ENCODE assay signal across 1 cellular context in the genomic region with DNA sequence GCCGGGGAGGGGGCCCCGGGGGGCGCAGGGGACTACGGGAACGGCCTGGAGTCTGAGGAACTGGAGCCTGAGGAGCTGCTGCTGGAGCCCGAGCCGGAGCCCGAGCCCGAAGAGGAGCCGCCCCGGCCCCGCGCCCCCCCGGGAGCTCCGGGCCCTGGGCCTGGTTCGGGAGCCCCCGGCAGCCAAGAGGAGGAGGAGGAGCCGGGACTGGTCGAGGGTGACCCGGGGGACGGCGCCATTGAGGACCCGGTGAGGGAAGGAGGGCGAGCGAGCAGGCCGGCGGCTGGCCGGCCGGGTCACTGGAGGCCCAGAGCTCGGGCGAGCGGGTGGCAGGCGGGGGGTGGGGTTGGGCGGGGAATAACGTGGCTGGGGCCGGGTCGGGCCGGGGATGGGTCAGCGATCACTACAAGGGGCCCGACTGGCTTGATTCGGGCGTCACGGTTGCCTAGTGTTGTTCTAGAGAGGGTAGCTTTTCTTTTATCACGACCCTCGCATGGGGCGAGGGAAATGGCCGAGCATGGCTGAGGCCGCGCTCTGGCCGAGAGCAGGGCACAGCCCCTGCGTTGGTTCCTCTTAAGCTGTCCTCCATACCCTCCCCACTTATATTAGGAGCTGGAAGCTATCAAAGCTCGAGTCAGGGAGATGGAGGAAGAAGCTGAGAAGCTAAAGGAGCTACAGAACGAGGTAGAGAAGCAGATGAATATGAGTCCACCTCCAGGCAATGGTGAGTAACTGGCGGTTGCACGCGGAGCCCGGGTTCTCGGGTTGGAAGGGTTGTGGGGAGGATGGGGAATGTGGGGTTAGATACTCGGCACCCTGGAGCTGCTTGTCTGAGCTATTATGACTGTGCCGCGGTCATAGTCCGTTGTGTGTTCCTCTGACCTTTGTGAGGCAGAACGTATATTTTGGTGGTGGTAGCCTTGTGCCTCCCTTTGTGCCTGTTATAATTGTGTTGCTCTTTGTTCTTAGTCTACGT.
TF ChIP-seq lines count a peak whose summit lies in the region.

No MANE protein-coding gene starts in this region.

TF ChIP-seq in HepG2, 621 proteins besides CTCF, POLR2A, EP300 and RAD21 (continued from another document and continues in another):
- TF ChIP-seq ZGPAT (CRISPR knock-in tag; IDR thresholded peaks at IDR 0.05) (no peak; the same call in 1 of the 2 replicates), CHD2 (IDR thresholded peaks at IDR 0.05; ENCODE audit: low read depth, low read length) (no peak), ZHX2 (IDR thresholded peaks at IDR 0.05; ENCODE audit: low read depth) (no peak), ZHX2 (CRISPR knock-in tag; IDR thresholded peaks at IDR 0.05; ENCODE audit: borderline replicate concordance) (peak; percentile 38; the same call in 1 of the 2 replicates), ERF (CRISPR knock-in tag; IDR thresholded peaks at IDR 0.05) (peak; percentile 65), TSC22D2 (CRISPR knock-in tag; IDR thresholded peaks at IDR 0.05; ENCODE audit: borderline replicate concordance) (peak; percentile 22; the same call in 1 of the 2 replicates), NONO (IDR thresholded peaks at IDR 0.05) (no peak), NONO (CRISPR knock-in tag; conservative IDR thresholded peaks at IDR 0.05) (no peak; the same call in none of the 2 replicates), BRF2 (CRISPR knock-in tag; IDR thresholded peaks at IDR 0.05) (no peak), MYNN (CRISPR knock-in tag; IDR thresholded peaks at IDR 0.05; ENCODE audit: low read depth) (no peak), KDM6A (CRISPR knock-in tag; IDR thresholded peaks at IDR 0.05; ENCODE audit: low read depth) (no peak), ONECUT2 (CRISPR knock-in tag; IDR thresholded peaks at IDR 0.05) (0 out of 2 replicates have a peak, but pooled peaks have one; percentile 1), ZSCAN9 (CRISPR knock-in tag; IDR thresholded peaks at IDR 0.05; ENCODE audit: borderline replicate concordance) (peak; percentile 31; the same call in 1 of the 2 replicates), ZBTB21 (CRISPR knock-in tag; IDR thresholded peaks at IDR 0.05) (no peak), ZSCAN20 (CRISPR knock-in tag; IDR thresholded peaks at IDR 0.05; ENCODE audit: borderline replicate concordance) (peak; percentile 96; the same call in 1 of the 2 replicates), ZNF432 (CRISPR knock-in tag; IDR thresholded peaks at IDR 0.05; ENCODE audit: borderline replicate concordance) (no peak), ZNF232 (CRISPR knock-in tag; IDR thresholded peaks at IDR 0.05; ENCODE audit: borderline replicate concordance) (peak; percentile 92), ARNT2 (CRISPR knock-in tag; IDR thresholded peaks at IDR 0.05; ENCODE audit: low read depth) (no peak), ZNF746 (CRISPR knock-in tag; IDR thresholded peaks at IDR 0.05) (0 out of 2 replicates have a peak, but pooled peaks have one; percentile 8), HNF4A (CRISPR knock-in tag; IDR thresholded peaks at IDR 0.05) (peak; percentile 80), ZNF331 (CRISPR knock-in tag; IDR thresholded peaks at IDR 0.05) (no peak), PLRG1 (conservative IDR thresholded peaks at IDR 0.05) (no peak), ZNF879 (CRISPR knock-in tag; IDR thresholded peaks at IDR 0.05) (no peak), TCF7L2 (IDR thresholded peaks at IDR 0.05; ENCODE audit: low read depth, low read length) (no peak), ZFP36L1 (CRISPR knock-in tag; IDR thresholded peaks at IDR 0.05) (no peak; the same call in 1 of the 2 replicates), ZNF180 (CRISPR knock-in tag; IDR thresholded peaks at IDR 0.05; ENCODE audit: borderline replicate concordance, low read depth) (no peak), ZNF292 (CRISPR knock-in tag; IDR thresholded peaks at IDR 0.05; ENCODE audit: borderline replicate concordance, low read depth) (no peak), ZNF674 (CRISPR knock-in tag; IDR thresholded peaks at IDR 0.05; ENCODE audit: low read depth) (no peak), ZNF619 (CRISPR knock-in tag; IDR thresholded peaks at IDR 0.05) (peak; percentile 94), TBX3 (IDR thresholded peaks at IDR 0.05; ENCODE audit: borderline replicate concordance) (no peak), MED8 (CRISPR knock-in tag; IDR thresholded peaks at IDR 0.05; ENCODE audit: insufficient replicate concordance) (no peak), HINFP (CRISPR knock-in tag; IDR thresholded peaks at IDR 0.05; ENCODE audit: low read depth) (no peak), BHLHE40 (IDR thresholded peaks at IDR 0.05; ENCODE audit: low read length) (no peak), PAWR (CRISPR knock-in tag; IDR thresholded peaks at IDR 0.05; ENCODE audit: borderline replicate concordance) (no peak), HNRNPUL1 (IDR thresholded peaks at IDR 0.05; ENCODE audit: low read depth, low read length) (no peak), ZNF484 (CRISPR knock-in tag; IDR thresholded peaks at IDR 0.05; ENCODE audit: borderline replicate concordance, low read depth) (no peak), NFE2L2 (IDR thresholded peaks at IDR 0.05; ENCODE audit: low read length) (no peak), HDAC6 (IDR thresholded peaks at IDR 0.05; ENCODE audit: low read depth, low read length) (no peak), ZNF598 (CRISPR knock-in tag; IDR thresholded peaks at IDR 0.05; ENCODE audit: borderline replicate concordance) (peak; percentile 39; the same call in 1 of the 2 replicates), KLF9 (CRISPR knock-in tag; IDR thresholded peaks at IDR 0.05; ENCODE audit: low read depth) (no peak)
- TF ChIP-seq, protein P1, sequence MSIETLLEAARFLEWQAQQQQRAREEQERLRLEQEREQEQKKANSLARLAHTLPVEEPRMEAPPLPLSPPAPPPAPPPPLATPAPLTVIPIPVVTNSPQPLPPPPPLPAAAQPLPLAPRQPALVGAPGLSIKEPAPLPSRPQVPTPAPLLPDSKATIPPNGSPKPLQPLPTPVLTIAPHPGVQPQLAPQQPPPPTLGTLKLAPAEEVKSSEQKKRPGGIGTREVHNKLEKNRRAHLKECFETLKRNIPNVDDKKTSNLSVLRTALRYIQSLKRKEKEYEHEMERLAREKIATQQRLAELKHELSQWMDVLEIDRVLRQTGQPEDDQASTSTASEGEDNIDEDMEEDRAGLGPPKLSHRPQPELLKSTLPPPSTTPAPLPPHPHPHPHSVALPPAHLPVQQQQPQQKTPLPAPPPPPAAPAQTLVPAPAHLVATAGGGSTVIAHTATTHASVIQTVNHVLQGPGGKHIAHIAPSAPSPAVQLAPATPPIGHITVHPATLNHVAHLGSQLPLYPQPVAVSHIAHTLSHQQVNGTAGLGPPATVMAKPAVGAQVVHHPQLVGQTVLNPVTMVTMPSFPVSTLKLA (IDR thresholded peaks at IDR 0.05): no peak
- TF ChIP-seq, protein P2, sequence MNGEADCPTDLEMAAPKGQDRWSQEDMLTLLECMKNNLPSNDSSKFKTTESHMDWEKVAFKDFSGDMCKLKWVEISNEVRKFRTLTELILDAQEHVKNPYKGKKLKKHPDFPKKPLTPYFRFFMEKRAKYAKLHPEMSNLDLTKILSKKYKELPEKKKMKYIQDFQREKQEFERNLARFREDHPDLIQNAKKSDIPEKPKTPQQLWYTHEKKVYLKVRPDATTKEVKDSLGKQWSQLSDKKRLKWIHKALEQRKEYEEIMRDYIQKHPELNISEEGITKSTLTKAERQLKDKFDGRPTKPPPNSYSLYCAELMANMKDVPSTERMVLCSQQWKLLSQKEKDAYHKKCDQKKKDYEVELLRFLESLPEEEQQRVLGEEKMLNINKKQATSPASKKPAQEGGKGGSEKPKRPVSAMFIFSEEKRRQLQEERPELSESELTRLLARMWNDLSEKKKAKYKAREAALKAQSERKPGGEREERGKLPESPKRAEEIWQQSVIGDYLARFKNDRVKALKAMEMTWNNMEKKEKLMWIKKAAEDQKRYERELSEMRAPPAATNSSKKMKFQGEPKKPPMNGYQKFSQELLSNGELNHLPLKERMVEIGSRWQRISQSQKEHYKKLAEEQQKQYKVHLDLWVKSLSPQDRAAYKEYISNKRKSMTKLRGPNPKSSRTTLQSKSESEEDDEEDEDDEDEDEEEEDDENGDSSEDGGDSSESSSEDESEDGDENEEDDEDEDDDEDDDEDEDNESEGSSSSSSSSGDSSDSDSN (CRISPR knock-in tag; IDR thresholded peaks at IDR 0.05): peak; percentile 72
- TF ChIP-seq, protein P3, sequence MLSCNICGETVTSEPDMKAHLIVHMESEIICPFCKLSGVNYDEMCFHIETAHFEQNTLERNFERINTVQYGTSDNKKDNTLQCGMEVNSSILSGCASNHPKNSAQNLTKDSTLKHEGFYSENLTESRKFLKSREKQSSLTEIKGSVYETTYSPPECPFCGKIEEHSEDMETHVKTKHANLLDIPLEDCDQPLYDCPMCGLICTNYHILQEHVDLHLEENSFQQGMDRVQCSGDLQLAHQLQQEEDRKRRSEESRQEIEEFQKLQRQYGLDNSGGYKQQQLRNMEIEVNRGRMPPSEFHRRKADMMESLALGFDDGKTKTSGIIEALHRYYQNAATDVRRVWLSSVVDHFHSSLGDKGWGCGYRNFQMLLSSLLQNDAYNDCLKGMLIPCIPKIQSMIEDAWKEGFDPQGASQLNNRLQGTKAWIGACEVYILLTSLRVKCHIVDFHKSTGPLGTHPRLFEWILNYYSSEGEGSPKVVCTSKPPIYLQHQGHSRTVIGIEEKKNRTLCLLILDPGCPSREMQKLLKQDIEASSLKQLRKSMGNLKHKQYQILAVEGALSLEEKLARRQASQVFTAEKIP (CRISPR knock-in tag; IDR thresholded peaks at IDR 0.05; ENCODE audit: borderline replicate concordance): no peak
